Comparison of ENCODE assay signal across 31 cellular contexts in the genomic region with DNA sequence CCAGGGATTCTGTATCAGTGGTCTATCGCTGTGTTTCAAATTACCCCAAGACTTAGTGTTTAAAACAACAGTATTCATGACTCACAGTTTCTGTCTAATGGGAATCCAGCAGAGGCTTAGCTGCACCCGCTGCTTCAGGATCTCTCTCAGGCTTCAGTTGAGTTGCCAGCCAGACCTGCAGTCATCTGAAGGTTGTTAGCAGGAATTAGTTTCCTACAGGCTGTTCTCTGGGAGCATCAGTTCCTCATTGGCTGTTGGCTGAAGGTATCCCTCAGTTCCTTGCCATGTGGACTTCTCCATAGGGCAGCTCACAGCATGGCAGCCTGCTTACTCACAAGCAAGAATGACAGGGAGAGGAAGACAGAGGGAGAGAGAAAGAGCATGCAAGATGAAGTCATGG.
DNase-seq lines count a peak whose midpoint lies in the region; ATAC-seq, FAIRE-seq and TF ChIP-seq lines count a peak whose summit lies in the region.
"Had no signal": no experiment of that assay in that cellular context is flagged by ENCODE, and none has a peak within 500 bp of the region (broad histone marks: within the 10 kb centered on the region; RNA-seq: fewer than 3 reads in every experiment).

No MANE protein-coding gene starts in this region.

- peak overlapping the region; percentile 3 for H3K4me2 ChIP-seq in astrocyte (ENCODE audit: low read length)
- H3K4me2 ChIP-seq: KMS-11 had no signal

- no TSS peak for BruUV-seq in Calu3 (replicated peaks; lab: Mats Ljungman, UMichigan)

- H3K9ac ChIP-seq in astrocyte (ENCODE audit: low read length) = no peak overlapping the region
- H3K9ac ChIP-seq: KMS-11 had no signal

- H3K4me3 Mint-ChIP-seq in astrocyte (ENCODE audit: unreplicated experiment) = no peak overlapping the region
- no peak overlapping the region for H3K4me3 Mint-ChIP-seq in Calu3 (ENCODE audit: low read depth, unreplicated experiment)
- H3K4me3 Mint-ChIP-seq in T-helper 17 cell = no peak overlapping the region
- H3K4me3 Mint-ChIP-seq in stimulated activated memory B cell treated with anti-CD40 and anti-IgM and Interleukin-4, amounts not matched to agents 10 μg/mL and 1 μg/mL and 100 μg/mL, for 72 hours = no peak overlapping the region
- H3K4me3 Mint-ChIP-seq: activated CD4-positive, alpha-beta T cell treated with anti-CD3 and anti-CD28 coated beads, Interleukin-2, amount 10 ng/mL, durations not matched to agents 7 days and 5 days; activated T-cell treated with anti-CD3 and anti-CD28 coated beads, Interleukin-2, amount 50 U/mL, for 24 hours; brain; CD4-positive, CD25-positive, alpha-beta regulatory T cell; natural killer cell treated with Interleukin-12 subunit alpha and Interleukin-12 subunit beta and Interleukin-15 and Interleukin-18, amount 100 ng/mL, for 72 hours had no signal

- FAIRE-seq in astrocyte (lab: Jason Lieb, UNC) = no peak
- FAIRE-seq: H54, urothelium cell line had no signal

- H3K9me3 ChIP-seq in astrocyte (ENCODE audit: insufficient read depth, low read depth, low read length) = no peaks in the 10 kb centered on the region
- H3K9me3 ChIP-seq in T-helper 17 cell (ENCODE audit: control insufficient read depth, low read length, poor library complexity, severe bottlenecking) = no peaks in the 10 kb centered on the region
- H3K9me3 ChIP-seq: Peyer's patch, thoracic aorta had no signal

- peak; percentile 9 for DNase-seq in A172 (ENCODE audit: low spot score)
- peak; percentile 69 for DNase-seq in HT1080 (ENCODE audit: low read depth)
- DNase-seq in astrocyte (ENCODE audit: low read depth) = no peak
- DNase-seq in fibroblast of the conjunctiva (ENCODE audit: low read depth) = peak; percentile 51
- no peak for DNase-seq in NCI-H2171 (lab: John Stamatoyannopoulos, UW)
- DNase-seq in Calu3 = no peak
- DNase-seq in T-helper 17 cell = no peak
- DNase-seq: 8988T; activated CD4-positive, alpha-beta T cell treated with anti-CD3 and anti-CD28 coated beads, Interleukin-2, amount 10 ng/mL, durations not matched to agents 7 days and 5 days; activated T-cell treated with anti-CD3 and anti-CD28 coated beads, Interleukin-2, amount 50 U/mL, for 24 hours; AML-193; CD4-positive, CD25-positive, alpha-beta regulatory T cell; DMS79 treated with DMSO at 0.1 percent for 48 hours; hippocampal formation; left cardiac atrium; NCI-H1436 treated with DMSO at 0.1 percent for 48 hours; NCI-H446; NCI-H82; Peyer's patch; stimulated activated naive CD8-positive, alpha-beta T cell treated with anti-CD3 and anti-CD28 coated beads, Interleukin-15, Interleukin-2, amounts not matched to agents 100 U/mL and 50 U/mL, for 24 hours; SW 1271; T1000; WERI-Rb-1 had no signal

- H3K27ac Mint-ChIP-seq in astrocyte (ENCODE audit: unreplicated experiment) (no peak overlapping the region), Calu3 (ENCODE audit: unreplicated experiment) (no peak overlapping the region), T-helper 17 cell (no peak overlapping the region)
- no peak overlapping the region for H3K27ac Mint-ChIP-seq in stimulated activated memory B cell treated with anti-CD40 and anti-IgM and Interleukin-4, amounts not matched to agents 10 μg/mL and 1 μg/mL and 100 μg/mL, for 72 hours
- H3K27ac Mint-ChIP-seq: activated CD4-positive, alpha-beta T cell treated with anti-CD3 and anti-CD28 coated beads, Interleukin-2, amount 10 ng/mL, durations not matched to agents 7 days and 5 days; activated T-cell treated with anti-CD3 and anti-CD28 coated beads, Interleukin-2, amount 50 U/mL, for 24 hours; CD4-positive, CD25-positive, alpha-beta regulatory T cell; natural killer cell treated with Interleukin-12 subunit alpha and Interleukin-12 subunit beta and Interleukin-15 and Interleukin-18, amount 100 ng/mL, for 72 hours had no signal

- H3K36me3 Mint-ChIP-seq in astrocyte (ENCODE audit: low read depth, unreplicated experiment) (no peaks in the 10 kb centered on the region), Calu3 (ENCODE audit: insufficient read depth, unreplicated experiment) (no peaks in the 10 kb centered on the region), T-helper 17 cell (ENCODE audit: low read depth) (no peaks in the 10 kb centered on the region)
- no peaks in the 10 kb centered on the region for H3K36me3 Mint-ChIP-seq in stimulated activated memory B cell treated with anti-CD40 and anti-IgM and Interleukin-4, amounts not matched to agents 10 μg/mL and 1 μg/mL and 100 μg/mL, for 72 hours
- H3K36me3 Mint-ChIP-seq: brain; CD4-positive, CD25-positive, alpha-beta regulatory T cell; natural killer cell treated with Interleukin-12 subunit alpha and Interleukin-12 subunit beta and Interleukin-15 and Interleukin-18, amount 100 ng/mL, for 72 hours had no signal

- CTCF ChIA-PET in Calu3 (lab: Charles Lee) = interaction anchor here (0.6 kb wide), 1 partner anchor 441 kb away, joined by 3 read pairs; no protein-coding TSS in a partner anchor

- no peak for TF ChIP-seq CTCF in astrocyte (IDR thresholded peaks at IDR 0.05; ENCODE audit: insufficient read depth, low read depth, low read length)
- no peak for TF ChIP-seq CTCF in Calu3 (IDR thresholded peaks at IDR 0.05; ENCODE audit: unreplicated experiment)

- ATAC-seq in T-helper 17 cell = no peak
- no peak for ATAC-seq in stimulated activated memory B cell treated with anti-CD40 and anti-IgM and Interleukin-4, amounts not matched to agents 10 μg/mL and 1 μg/mL and 100 μg/mL, for 72 hours
- ATAC-seq: left cardiac atrium; natural killer cell treated with Interleukin-12 subunit alpha and Interleukin-12 subunit beta and Interleukin-15 and Interleukin-18, amount 100 ng/mL, for 72 hours; stimulated activated naive CD8-positive, alpha-beta T cell treated with anti-CD3 and anti-CD28 coated beads, Interleukin-15, Interleukin-2, amounts not matched to agents 100 U/mL and 50 U/mL, for 24 hours had no signal

- H3K36me3 ChIP-seq in astrocyte (ENCODE audit: insufficient read depth, low read length) = no peaks in the 10 kb centered on the region
- H3K36me3 ChIP-seq: Peyer's patch, thoracic aorta, WERI-Rb-1 had no signal

- H3K9me3 Mint-ChIP-seq in astrocyte (ENCODE audit: unreplicated experiment) = no peaks in the 10 kb centered on the region
- no peaks in the 10 kb centered on the region for H3K9me3 Mint-ChIP-seq in Calu3 (ENCODE audit: low read depth, unreplicated experiment)
- no peaks in the 10 kb centered on the region for H3K9me3 Mint-ChIP-seq in stimulated activated memory B cell treated with anti-CD40 and anti-IgM and Interleukin-4, amounts not matched to agents 10 μg/mL and 1 μg/mL and 100 μg/mL, for 72 hours
- H3K9me3 Mint-ChIP-seq: activated CD4-positive, alpha-beta T cell treated with anti-CD3 and anti-CD28 coated beads, Interleukin-2, amount 10 ng/mL, durations not matched to agents 7 days and 5 days; activated T-cell treated with anti-CD3 and anti-CD28 coated beads, Interleukin-2, amount 50 U/mL, for 24 hours had no signal

- H3K4me3 ChIP-seq in astrocyte (ENCODE audit: insufficient read depth, low read depth, low read length) = no peak overlapping the region
- H3K4me3 ChIP-seq: Peyer's patch, thoracic aorta had no signal

- no peaks in the 10 kb centered on the region for H3K27me3 ChIP-seq in astrocyte (ENCODE audit: insufficient read depth, low read length)
- H3K27me3 ChIP-seq: Peyer's patch had no signal

- no peaks in the 10 kb centered on the region for H3K4me1 ChIP-seq in astrocyte (ENCODE audit: insufficient read depth, low read length)
- H3K4me1 ChIP-seq: Peyer's patch had no signal

- H3K27ac ChIP-seq in astrocyte (ENCODE audit: low read depth, low read length) = no peak overlapping the region
- H3K27ac ChIP-seq: HL-60, KMS-11, Peyer's patch, thoracic aorta, WERI-Rb-1 had no signal

- no peaks in the 10 kb centered on the region for H4K20me1 ChIP-seq in astrocyte (ENCODE audit: insufficient read depth, low read length)

- H3K4me1 Mint-ChIP-seq in astrocyte (ENCODE audit: low read depth, unreplicated experiment) (peaks cover 10% of the 10 kb centered on the region), Calu3 (ENCODE audit: low read depth, unreplicated experiment) (no peaks in the 10 kb centered on the region), T-helper 17 cell (no peaks in the 10 kb centered on the region)
- H3K4me1 Mint-ChIP-seq in stimulated activated memory B cell treated with anti-CD40 and anti-IgM and Interleukin-4, amounts not matched to agents 10 μg/mL and 1 μg/mL and 100 μg/mL, for 72 hours = no peaks in the 10 kb centered on the region
- H3K4me1 Mint-ChIP-seq: activated CD4-positive, alpha-beta T cell treated with anti-CD3 and anti-CD28 coated beads, Interleukin-2, amount 10 ng/mL, durations not matched to agents 7 days and 5 days; CD4-positive, CD25-positive, alpha-beta regulatory T cell had no signal

- H3K79me2 ChIP-seq in astrocyte (ENCODE audit: insufficient read depth, low read length) = no peaks in the 10 kb centered on the region

- H2AFZ ChIP-seq in astrocyte (ENCODE audit: low read depth, low read length) = no peak overlapping the region

- intact Hi-C loops in Calu3 (cut with micrococcal nuclease; ENCODE audit: unreplicated experiment) = no loop called here

- H3K27me3 Mint-ChIP-seq in astrocyte (ENCODE audit: low read depth, unreplicated experiment) (peaks cover 4% of the 10 kb centered on the region), Calu3 (ENCODE audit: unreplicated experiment) (peaks cover 61% of the 10 kb centered on the region), T-helper 17 cell (no peaks in the 10 kb centered on the region)
- H3K27me3 Mint-ChIP-seq in stimulated activated memory B cell treated with anti-CD40 and anti-IgM and Interleukin-4, amounts not matched to agents 10 μg/mL and 1 μg/mL and 100 μg/mL, for 72 hours = no peaks in the 10 kb centered on the region
- H3K27me3 Mint-ChIP-seq: activated CD4-positive, alpha-beta T cell treated with anti-CD3 and anti-CD28 coated beads, Interleukin-2, amount 10 ng/mL, durations not matched to agents 7 days and 5 days; activated T-cell treated with anti-CD3 and anti-CD28 coated beads, Interleukin-2, amount 50 U/mL, for 24 hours; CD4-positive, CD25-positive, alpha-beta regulatory T cell had no signal

Comparison
In these comparisons a context has a peak if more than half of its experiments do, and no peak if none do; other contexts are left out.
1. DNase-seq: peak in A172 (single experiment), HT1080 (single experiment) and fibroblast of the conjunctiva (single experiment); none in astrocyte (single experiment), NCI-H2171 (single experiment), Calu3 (single experiment) and T-helper 17 cell (0 of 3).